ENCODE assay signal across 25 cellular contexts in the genomic region with DNA sequence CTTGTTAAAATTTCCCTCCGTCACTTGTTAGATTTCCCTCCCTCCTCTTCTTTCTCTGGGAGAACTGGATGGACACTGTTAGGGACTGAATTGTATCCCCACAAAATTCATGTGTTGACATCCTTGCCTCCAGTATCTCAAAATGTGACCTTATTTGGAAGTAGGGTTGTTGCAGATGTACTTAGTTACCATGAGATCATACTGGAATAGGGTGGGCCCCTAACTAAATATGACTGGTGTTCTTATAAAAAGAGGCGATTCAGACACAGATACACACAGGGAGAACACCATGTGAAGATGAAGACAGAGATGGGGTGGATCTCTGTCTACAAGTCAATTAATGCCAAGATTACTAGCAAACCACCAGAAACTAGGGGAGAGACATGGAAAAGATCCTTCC.
"Had no signal": no experiment of that assay in that cellular context is flagged by ENCODE, and none has a peak within 500 bp of the region (broad histone marks: within the 10 kb centered on the region; RNA-seq: fewer than 3 reads in every experiment).

No MANE protein-coding gene starts in this region.

- ATAC-seq: activated CD4-positive, alpha-beta T cell treated with anti-CD3 and anti-CD28 coated beads for 36 hours; activated CD8-positive, alpha-beta T cell treated with anti-CD3 and anti-CD28 coated beads for 36 hours had no signal

- H3K9me2 ChIP-seq: SK-N-SH had no signal

- H3K4me3 ChIP-seq: adrenal gland, breast epithelium, SJCRH30 had no signal

- H3K4me2 ChIP-seq: SK-N-SH had no signal

- DNase-seq: activated CD4-positive, alpha-beta T cell treated with anti-CD3 and anti-CD28 coated beads for 36 hours; activated CD4-positive, alpha-beta T cell treated with anti-CD3 and anti-CD28 coated beads, Interleukin-2, amount 50 U/mL, for 1 hour; activated CD8-positive, alpha-beta memory T cell treated with anti-CD3 and anti-CD28 coated beads, Interleukin-2, amount 50 U/mL, for 48 hours; activated CD8-positive, alpha-beta T cell treated with anti-CD3 and anti-CD28 coated beads for 36 hours; activated naive CD4-positive, alpha-beta T cell treated with anti-CD3 and anti-CD28 coated beads, Interleukin-2, amount 50 U/mL, for 16 hours; activated naive CD8-positive, alpha-beta T cell treated with anti-CD3 and anti-CD28 coated beads, Interleukin-2, amount 10 ng/mL, durations not matched to agents 7 days and 5 days; activated T-cell treated with anti-CD3 and anti-CD28 coated beads, Interleukin-2, amount 50 U/mL, for 1 hour; adrenal gland; aorta; caudate nucleus; NCI-H1105 treated with DMSO at 0.1 percent for 48 hours; NCI-H146; NCI-H187 treated with DMSO at 0.1 percent for 48 hours; NCI-H2081 treated with DMSO at 0.1 percent for 48 hours; NCI-H2171; NCI-H2227 treated with DMSO at 0.1 percent for 48 hours; NCI-H526; NCI-H774; Right ventricle myocardium superior; RPMI8226; SJCRH30; SK-N-SH; T-helper 1 cell; WERI-Rb-1 had no signal

- H3K9me3 ChIP-seq: adrenal gland, breast epithelium, SJCRH30, SK-N-SH had no signal

- H3K9ac ChIP-seq: SK-N-SH had no signal

- H3K27ac ChIP-seq: adrenal gland, breast epithelium, SJCRH30, WERI-Rb-1 had no signal

- H3K4me1 ChIP-seq: adrenal gland, breast epithelium, SJCRH30 had no signal

- H3K36me3 ChIP-seq: adrenal gland, breast epithelium, SJCRH30, WERI-Rb-1 had no signal

- H3K27me3 ChIP-seq: adrenal gland, breast epithelium, SJCRH30 had no signal
